In genomic region chr16:30470632-30471007, GRCh38 we compare ENCODE assay signal across 1 cellular context.
TF ChIP-seq lines count a peak whose summit lies in the region.

No MANE protein-coding gene starts in this region.

TF ChIP-seq in HepG2, 621 proteins besides CTCF, POLR2A, EP300 and RAD21:
- peak; percentile 45; the same call in 1 of the 2 replicates for TF ChIP-seq ZNF121 (CRISPR knock-in tag; IDR thresholded peaks at IDR 0.05)
- TF ChIP-seq ZBTB20 (CRISPR knock-in tag; IDR thresholded peaks at IDR 0.05; ENCODE audit: borderline replicate concordance, low read depth), result no peak
